ENCODE assay signal across 20 cellular contexts in the genomic region with DNA sequence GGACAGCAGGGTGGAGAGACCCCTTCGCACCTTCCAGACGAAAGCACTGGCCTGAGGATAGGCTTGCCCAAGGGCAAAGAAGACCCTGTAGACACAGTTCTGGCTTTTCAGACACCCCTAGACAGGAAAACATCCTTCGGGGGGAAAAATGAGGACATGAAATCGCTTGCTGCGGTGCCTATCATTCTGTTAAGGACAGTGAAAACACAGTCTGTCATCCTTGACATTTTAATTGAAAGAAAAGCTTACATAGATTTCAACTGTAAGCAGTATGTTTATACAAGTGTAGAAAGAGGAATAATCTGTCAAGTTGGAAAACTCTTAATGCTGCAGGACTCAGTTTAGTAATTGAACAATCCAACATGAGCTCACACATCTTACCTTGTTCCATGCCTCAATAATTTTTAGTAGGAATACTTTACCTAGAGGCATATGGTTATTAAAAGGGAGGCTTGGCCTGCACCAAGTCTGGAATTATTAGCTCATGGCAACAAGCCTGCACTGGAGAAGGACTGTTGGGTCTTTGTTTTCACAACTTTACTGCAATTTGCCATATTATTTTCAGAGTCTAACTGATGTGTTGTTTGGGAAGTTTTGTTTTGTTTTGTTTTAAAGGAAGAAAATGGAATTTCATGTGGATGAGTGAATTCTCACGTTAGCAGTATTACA.
"Had no signal": no experiment of that assay in that cellular context is flagged by ENCODE, and none has a peak within 500 bp of the region (broad histone marks: within the 10 kb centered on the region; RNA-seq: fewer than 3 reads in every experiment).

No MANE protein-coding gene starts in this region.

- H3K36me3 Mint-ChIP-seq: activated CD8-positive, alpha-beta memory T cell treated with anti-CD3 and anti-CD28 coated beads, Interleukin-2, amount 10 ng/mL, durations not matched to agents 7 days and 5 days; memory B cell; naive B cell had no signal

- DNase-seq: activated CD4-positive, alpha-beta memory T cell treated with anti-CD3 and anti-CD28 coated beads, Interleukin-2, amount 10 ng/mL, durations not matched to agents 7 days and 5 days; activated CD4-positive, alpha-beta T cell treated with anti-CD3 and anti-CD28 coated beads, Interleukin-2, amount 10 ng/mL, durations not matched to agents 24 days and 14 days; activated CD8-positive, alpha-beta memory T cell treated with anti-CD3 and anti-CD28 coated beads, Interleukin-2, amount 10 ng/mL, durations not matched to agents 7 days and 5 days; activated gamma-delta T cell; activated naive CD4-positive, alpha-beta T cell treated with anti-CD3 and anti-CD28 coated beads, Interleukin-2, amount 50 U/mL, for 16 hours; aorta; central memory CD4-positive, alpha-beta T cell; endodermal cell; left cardiac atrium; naive B cell; SK-N-SH; spleen; stimulated activated CD4-positive, alpha-beta T cell treated with anti-CD3 and anti-CD28 coated beads, Interleukin-4, amount 100 ng/mL, for 1 hour; stimulated activated naive CD4-positive, alpha-beta T cell; upper lobe of right lung had no signal

- H3K4me3 Mint-ChIP-seq: activated CD4-positive, alpha-beta memory T cell treated with anti-CD3 and anti-CD28 coated beads, Interleukin-2, amount 10 ng/mL, durations not matched to agents 7 days and 5 days; activated CD4-positive, alpha-beta T cell treated with anti-CD3 and anti-CD28 coated beads, Interleukin-2, amount 10 ng/mL, durations not matched to agents 24 days and 14 days; activated CD8-positive, alpha-beta memory T cell treated with anti-CD3 and anti-CD28 coated beads, Interleukin-2, amount 10 ng/mL, durations not matched to agents 7 days and 5 days; activated T-helper 1 cell treated with anti-CD3 and anti-CD28 coated beads, Interleukin-12 subunit alpha, Interleukin-12 subunit beta, Interleukin-2, Interleukin-4 antibody, amounts not matched to agents 30 ng/mL and 10 ng/mL and 1 ng/mL, durations not matched to agents 14 hours and 24 hours and 36 hours; endodermal cell; memory B cell; naive B cell had no signal

- H3K9me3 Mint-ChIP-seq: activated CD4-positive, alpha-beta memory T cell treated with anti-CD3 and anti-CD28 coated beads, Interleukin-2, amount 10 ng/mL, durations not matched to agents 7 days and 5 days; activated CD4-positive, alpha-beta T cell treated with anti-CD3 and anti-CD28 coated beads, Interleukin-2, amount 10 ng/mL, durations not matched to agents 24 days and 14 days; activated T-helper 1 cell treated with anti-CD3 and anti-CD28 coated beads, Interleukin-12 subunit alpha, Interleukin-12 subunit beta, Interleukin-2, Interleukin-4 antibody, amounts not matched to agents 30 ng/mL and 10 ng/mL and 1 ng/mL, durations not matched to agents 14 hours and 24 hours and 36 hours; endodermal cell; memory B cell; naive B cell had no signal

- H3K4me1 Mint-ChIP-seq: activated CD4-positive, alpha-beta memory T cell treated with anti-CD3 and anti-CD28 coated beads, Interleukin-2, amount 10 ng/mL, durations not matched to agents 7 days and 5 days; activated CD4-positive, alpha-beta T cell treated with anti-CD3 and anti-CD28 coated beads, Interleukin-2, amount 10 ng/mL, durations not matched to agents 24 days and 14 days; activated CD8-positive, alpha-beta memory T cell treated with anti-CD3 and anti-CD28 coated beads, Interleukin-2, amount 10 ng/mL, durations not matched to agents 7 days and 5 days; endodermal cell; memory B cell; naive B cell had no signal

- H3K27me3 Mint-ChIP-seq: activated CD4-positive, alpha-beta memory T cell treated with anti-CD3 and anti-CD28 coated beads, Interleukin-2, amount 10 ng/mL, durations not matched to agents 7 days and 5 days; activated CD4-positive, alpha-beta T cell treated with anti-CD3 and anti-CD28 coated beads, Interleukin-2, amount 10 ng/mL, durations not matched to agents 24 days and 14 days; activated CD8-positive, alpha-beta memory T cell treated with anti-CD3 and anti-CD28 coated beads, Interleukin-2, amount 10 ng/mL, durations not matched to agents 7 days and 5 days had no signal

- H3K27ac Mint-ChIP-seq: activated CD4-positive, alpha-beta memory T cell treated with anti-CD3 and anti-CD28 coated beads, Interleukin-2, amount 10 ng/mL, durations not matched to agents 7 days and 5 days; activated CD4-positive, alpha-beta T cell treated with anti-CD3 and anti-CD28 coated beads, Interleukin-2, amount 10 ng/mL, durations not matched to agents 24 days and 14 days; activated CD8-positive, alpha-beta memory T cell treated with anti-CD3 and anti-CD28 coated beads, Interleukin-2, amount 10 ng/mL, durations not matched to agents 7 days and 5 days; activated T-helper 1 cell treated with anti-CD3 and anti-CD28 coated beads, Interleukin-12 subunit alpha, Interleukin-12 subunit beta, Interleukin-2, Interleukin-4 antibody, amounts not matched to agents 30 ng/mL and 10 ng/mL and 1 ng/mL, durations not matched to agents 14 hours and 24 hours and 36 hours; endodermal cell; memory B cell; naive B cell had no signal

- H3K27ac ChIP-seq: prostate gland, right atrium auricular region, spleen, upper lobe of right lung had no signal

- FAIRE-seq: colon had no signal
